In genomic region chr6:33204415-33205171, GRCh38 we compare ENCODE assay signal across 1 cellular context.
TF ChIP-seq lines count a peak whose summit lies in the region.

TSS of gene HSD17B8 (plus strand) at chr6:33204655. CDS start at chr6:33204669, 14 bp downstream.

TF ChIP-seq in K562, 482 proteins besides CTCF, POLR2A, EP300 and RAD21 (continued from another document and continues in another):
- TF ChIP-seq FOXA1 (IDR thresholded peaks at IDR 0.05; ENCODE audit: borderline replicate concordance) (no peak), HOXB6 (CRISPR knock-in tag; IDR thresholded peaks at IDR 0.05; ENCODE audit: borderline replicate concordance) (no peak; the same call in 1 of the 2 replicates), PML (IDR thresholded peaks at IDR 0.05; ENCODE audit: low read length) (peak; percentile 54), E2F1 (CRISPR knock-in tag; IDR thresholded peaks at IDR 0.05) (peak; percentile 58; the same call in 1 of the 2 replicates), ZSCAN29 (IDR thresholded peaks at IDR 0.05) (no peak), CREB1 (IDR thresholded peaks at IDR 0.05) (no peak), CREB1 (CRISPR knock-in tag; IDR thresholded peaks at IDR 0.05) (no peak), HMBOX1 (IDR thresholded peaks at IDR 0.05) (no peak), ZC3H4 (CRISPR knock-in tag; IDR thresholded peaks at IDR 0.05; ENCODE audit: borderline replicate concordance) (no peak), CLOCK (CRISPR knock-in tag; IDR thresholded peaks at IDR 0.05; ENCODE audit: borderline replicate concordance) (no peak), KHSRP (IDR thresholded peaks at IDR 0.05) (no peak), POLR2G (IDR thresholded peaks at IDR 0.05; ENCODE audit: low read depth, low read length) (peak; percentile 93), MGA (IDR thresholded peaks at IDR 0.05) (no peak), ELF1 (tag; IDR thresholded peaks at IDR 0.05) (no peak), ZFX (CRISPR knock-in tag; IDR thresholded peaks at IDR 0.05) (peak; percentile 49; the same call in 1 of the 2 replicates), OTX1 (CRISPR knock-in tag; IDR thresholded peaks at IDR 0.05) (peak; percentile 67; the same call in 1 of the 2 replicates), ETV6 (IDR thresholded peaks at IDR 0.05; ENCODE audit: borderline replicate concordance in 1 of 2, low read depth in 2 of 2, low read length in 1 of 2) (no peak), ETV6 (CRISPR knock-in tag; IDR thresholded peaks at IDR 0.05; ENCODE audit: borderline replicate concordance) (no peak), VEZF1 (CRISPR knock-in tag; IDR thresholded peaks at IDR 0.05) (peak; percentile 34; the same call in 1 of the 2 replicates), SMAD2 (IDR thresholded peaks at IDR 0.05; ENCODE audit: low read depth, low read length) (no peak), CTBP1 (IDR thresholded peaks at IDR 0.05; ENCODE audit: borderline replicate concordance) (no peak), EWSR1 (IDR thresholded peaks at IDR 0.05; ENCODE audit: borderline replicate concordance, low read depth, partially characterized antibody) (no peak), MCM5 (IDR thresholded peaks at IDR 0.05; ENCODE audit: low read depth) (no peak), MCM7 (IDR thresholded peaks at IDR 0.05) (no peak), ZNF277 (CRISPR knock-in tag; IDR thresholded peaks at IDR 0.05; ENCODE audit: borderline replicate concordance) (no peak), HDGF (IDR thresholded peaks at IDR 0.05) (0 out of 2 replicates have a peak, but pooled peaks have one; percentile 13), ZC3H11A (IDR thresholded peaks at IDR 0.05; ENCODE audit: low read depth, low read length) (no peak), UBTF (IDR thresholded peaks at IDR 0.05; ENCODE audit: borderline replicate concordance in 1 of 2, low read depth in 2 of 2, low read length in 2 of 2) (no peak), ZNF133 (CRISPR knock-in tag; IDR thresholded peaks at IDR 0.05) (no peak), NCOA1 (IDR thresholded peaks at IDR 0.05; ENCODE audit: low read depth) (no peak), BCLAF1 (IDR thresholded peaks at IDR 0.05; ENCODE audit: borderline replicate concordance in 1 of 2, control insufficient read depth in 1 of 2, low read depth in 2 of 2, low read length in 1 of 2) (no peak), ZBTB17 (CRISPR knock-in tag; IDR thresholded peaks at IDR 0.05) (no peak; the same call in 1 of the 2 replicates)
